ENCODE assay signal across 15 cellular contexts in genomic region chr9:2153599-2154217, GRCh38.
"Had no signal": no experiment of that assay in that cellular context is flagged by ENCODE, and none has a peak within 500 bp of the region (broad histone marks: within the 10 kb centered on the region; RNA-seq: fewer than 3 reads in every experiment).

No MANE protein-coding gene starts in this region.

- H3K4me3 ChIP-seq: dorsolateral prefrontal cortex, right lobe of liver, spleen had no signal

- H3K27ac Mint-ChIP-seq: activated CD4-positive, alpha-beta memory T cell treated with anti-CD3 and anti-CD28 coated beads, Interleukin-2, amount 10 ng/mL, durations not matched to agents 7 days and 5 days had no signal

- H3K27me3 ChIP-seq: dorsolateral prefrontal cortex, right lobe of liver, spleen had no signal

- H3K36me3 ChIP-seq: right lobe of liver had no signal

- ATAC-seq: right lobe of liver had no signal

- H3K4me3 Mint-ChIP-seq: activated CD4-positive, alpha-beta memory T cell treated with anti-CD3 and anti-CD28 coated beads, Interleukin-2, amount 10 ng/mL, durations not matched to agents 7 days and 5 days; activated naive CD4-positive, alpha-beta T cell treated with anti-CD3 and anti-CD28 coated beads, Interleukin-2, amount 50 U/mL, for 24 hours; naive B cell had no signal

- H3K9me3 Mint-ChIP-seq: activated naive CD4-positive, alpha-beta T cell treated with anti-CD3 and anti-CD28 coated beads, Interleukin-2, amount 50 U/mL, for 24 hours had no signal

- DNase-seq: activated CD4-positive, alpha-beta memory T cell treated with anti-CD3 and anti-CD28 coated beads, Interleukin-2, amount 10 ng/mL, durations not matched to agents 7 days and 5 days; amygdala; dorsolateral prefrontal cortex; midbrain; naive B cell; nucleus accumbens; right lobe of liver; spleen; stimulated activated CD4-positive, alpha-beta T cell treated with anti-CD3 and anti-CD28 coated beads, Interleukin-1b, Interleukin-23, amount 100 ng/mL, for 48 hours; stimulated activated naive CD4-positive, alpha-beta T cell treated with Interleukin-2 at 50 U/mL for 16 hours; SW 1271; T-helper 9 cell; trophoblast cell had no signal

- H3K27ac ChIP-seq: right lobe of liver, spleen had no signal

- H3K27me3 Mint-ChIP-seq: activated CD4-positive, alpha-beta memory T cell treated with anti-CD3 and anti-CD28 coated beads, Interleukin-2, amount 10 ng/mL, durations not matched to agents 7 days and 5 days; activated naive CD4-positive, alpha-beta T cell treated with anti-CD3 and anti-CD28 coated beads, Interleukin-2, amount 50 U/mL, for 24 hours; brain; naive B cell had no signal

- H3K9me3 ChIP-seq: right lobe of liver, spleen had no signal
